ENCODE assay signal across 19 cellular contexts in genomic region chr14:80776186-80776585, GRCh38.
"Had no signal": no experiment of that assay in that cellular context is flagged by ENCODE, and none has a peak within 500 bp of the region (broad histone marks: within the 10 kb centered on the region; RNA-seq: fewer than 3 reads in every experiment).

No MANE protein-coding gene starts in this region.

- H3K36me3 ChIP-seq: MG63 had no signal

- H3K4me3 ChIP-seq: MG63 had no signal

- H3K4me2 ChIP-seq: SK-N-SH had no signal

- FAIRE-seq: RCC 7860 had no signal

- H3K27me3 ChIP-seq: MG63 had no signal

- DNase-seq: Karpas-422, KG1, MG63, NCI-H1092 treated with DMSO at 0.1 percent for 48 hours, NCI-H1436, NCI-H187, NCI-H2029, NCI-H2081 treated with DMSO at 0.1 percent for 48 hours, NCI-H2171, NCI-H226, NCI-H446, NCI-H510A, NCI-H524 treated with DMSO at 0.1 percent for 48 hours, NCI-H774, Right ventricle myocardium superior, RPMI8226, SK-N-SH, SW 1271 had no signal

- H3K9me3 ChIP-seq: MG63, SK-N-SH had no signal
